Comparison of ENCODE assay signal across 23 cellular contexts in genomic region chr2:149136111-149136510, GRCh38.
"Had no signal": no experiment of that assay in that cellular context is flagged by ENCODE, and none has a peak within 500 bp of the region (broad histone marks: within the 10 kb centered on the region; RNA-seq: fewer than 3 reads in every experiment).

No MANE protein-coding gene starts in this region.

- H3K4me3 ChIP-seq: neural progenitor cell, ovary, psoas muscle, right lobe of liver, sigmoid colon, stomach, thoracic aorta, thyroid gland, tibial nerve, upper lobe of left lung, vagina had no signal

- DNase-seq: natural killer cell; occipital lobe; ovary; posterior cingulate gyrus; psoas muscle; right cardiac atrium; right lobe of liver; sigmoid colon; small intestine; stimulated activated CD4-positive, alpha-beta T cell treated with anti-CD3 and anti-CD28 coated beads, Interleukin-15, amount 100 ng/mL, for 24 hours; stimulated activated CD4-positive, alpha-beta T cell treated with anti-CD3 and anti-CD28 coated beads, Interleukin-2, amount 100 ng/mL, for 24 hours; stimulated activated CD4-positive, alpha-beta T cell treated with anti-CD3 and anti-CD28 coated beads, Interleukin-2, amount 100 ng/mL, for 48 hours; stimulated activated CD4-positive, alpha-beta T cell treated with anti-CD3 and anti-CD28 coated beads, Interleukin-4, amount 100 ng/mL, for 24 hours; stimulated activated naive B cell treated with anti-CD40 and anti-IgM and Interleukin-4, amounts not matched to agents 10 μg/mL and 1 μg/mL and 100 μg/mL, for 72 hours; stimulated activated naive CD4-positive, alpha-beta T cell treated with Interleukin-2 at 50 U/mL for 16 hours; stomach; thyroid gland; upper lobe of left lung had no signal

- H3K9ac ChIP-seq: neural progenitor cell, parathyroid adenoma had no signal

- H3K27me3 ChIP-seq: ovary, right lobe of liver, sigmoid colon, stomach, thyroid gland, tibial nerve, upper lobe of left lung, vagina had no signal

- H3K36me3 ChIP-seq: neural progenitor cell, ovary, right lobe of liver, sigmoid colon, stomach, thoracic aorta, thyroid gland, tibial nerve, upper lobe of left lung, vagina had no signal

- H3K9me3 ChIP-seq: ovary, psoas muscle, right lobe of liver, sigmoid colon, stomach, thoracic aorta, thyroid gland, tibial nerve, upper lobe of left lung, vagina had no signal

- H3K27ac ChIP-seq: neural progenitor cell, ovary, parathyroid adenoma, psoas muscle, right lobe of liver, sigmoid colon, stomach, thoracic aorta, thyroid gland, tibial nerve, upper lobe of left lung, vagina had no signal

- H3K4me1 ChIP-seq: neural progenitor cell, parathyroid adenoma, psoas muscle, right lobe of liver, sigmoid colon, thyroid gland, tibial nerve, upper lobe of left lung, vagina had no signal
